11 cellular contexts compared by ENCODE assay signal in the genomic region with DNA sequence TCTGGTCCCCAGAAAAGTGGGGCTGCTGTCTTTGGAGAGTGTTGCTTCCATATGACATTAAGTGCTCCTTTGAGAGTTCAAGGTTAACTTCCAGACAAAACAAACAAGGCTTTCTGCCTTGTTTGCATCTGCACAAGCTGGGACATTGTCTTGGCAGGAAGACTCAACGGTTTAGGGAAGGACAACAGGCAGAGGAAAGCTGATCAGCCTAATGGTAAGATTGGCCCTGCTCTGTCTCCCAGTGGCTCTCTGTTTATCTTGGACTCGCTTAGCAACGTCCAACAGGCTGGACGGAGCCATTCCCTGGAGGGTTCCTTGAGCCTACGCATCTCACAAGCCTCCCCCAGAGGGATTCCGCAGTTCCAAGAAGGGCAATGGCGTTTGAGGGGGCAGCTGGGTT.
A peak's percentile ranks its signal among the peaks of the same experiment; 100 is the strongest.
DNase-seq lines count a peak whose midpoint lies in the region; ATAC-seq and TF ChIP-seq lines count a peak whose summit lies in the region.
"Had no signal": no experiment of that assay in that cellular context is flagged by ENCODE, and none has a peak within 500 bp of the region (broad histone marks: within the 10 kb centered on the region; RNA-seq: fewer than 3 reads in every experiment).

No MANE protein-coding gene starts in this region.

- TF ChIP-seq POLR2A in body of pancreas (IDR thresholded peaks at IDR 0.05) (no peak), sigmoid colon (IDR thresholded peaks at IDR 0.05) (no peak)

- H3K4me3 ChIP-seq in LNCaP clone FGC (ENCODE audit: low read depth, low read length) (no peak overlapping the region), body of pancreas (no peak overlapping the region), sigmoid colon (no peak overlapping the region)
- H3K4me3 ChIP-seq: lung had no signal

- TF ChIP-seq EP300 in sigmoid colon (IDR thresholded peaks at IDR 0.05): no peak

- intact Hi-C loops in body of pancreas (cut with DNase I): no loop called here
- intact Hi-C loops in sigmoid colon (cut with DNase I): no loop called here

- DNase-seq in LNCaP clone FGC (ENCODE audit: low read depth): peak; percentile 77
- peak; percentile 27 to 59 (median 36) for DNase-seq in body of pancreas
- peak; percentile 70 for DNase-seq in hepatic stellate cell (ENCODE audit: low spot score)
- DNase-seq in sigmoid colon: peak; percentile 62
- DNase-seq in NCI-H128 (lab: John Stamatoyannopoulos, UW; ENCODE audit: unreplicated experiment): no peak
- no peak for DNase-seq in pons (ENCODE audit: low spot score)
- no peak for DNase-seq in amygdala (lab: John Stamatoyannopoulos, UW)
- DNase-seq: amniotic stem cell had no signal

- H3K9me3 ChIP-seq in body of pancreas (no peaks in the 10 kb centered on the region), sigmoid colon (no peaks in the 10 kb centered on the region)

- no peaks in the 10 kb centered on the region for H3K36me3 ChIP-seq in body of pancreas (replicated peaks in 1 of 2; ENCODE audit: insufficient read depth in 1 of 2, low read depth in 2 of 2)
- H3K36me3 ChIP-seq in sigmoid colon: no peaks in the 10 kb centered on the region

- WGBS in body of pancreas, 2 donors: 54 to 59% methylated on average over 7 of the region's 7 CpGs
- WGBS in sigmoid colon, 2 donors: 78% methylated on average over 7 of the region's 7 CpGs

- no peaks in the 10 kb centered on the region for H3K27me3 ChIP-seq in body of pancreas
- H3K27me3 ChIP-seq in sigmoid colon: no peaks in the 10 kb centered on the region

- peaks cover 46% of the 10 kb centered on the region for H3K4me1 ChIP-seq in body of pancreas
- H3K4me1 ChIP-seq in sigmoid colon: peaks cover 0 to 14% (median 10%) of the 10 kb centered on the region in 4 donors

- peak; percentile 72 for ATAC-seq in body of pancreas
- no peak for ATAC-seq in GM19467 (IDR thresholded peaks at IDR 0.05; ENCODE audit: unreplicated experiment)

- no peak for TF ChIP-seq CTCF in LNCaP clone FGC (IDR thresholded peaks at IDR 0.05; ENCODE audit: control insufficient read depth, extremely low read depth, insufficient read depth)
- TF ChIP-seq CTCF in body of pancreas (IDR thresholded peaks at IDR 0.05): no peak
- TF ChIP-seq CTCF in sigmoid colon (IDR thresholded peaks at IDR 0.05): no peak

- H3K27ac ChIP-seq in body of pancreas (peak overlapping the region in 3 of 4 donors; percentile 2 to 21 (median 4)), sigmoid colon (peak overlapping the region in 1 of 4 donors; percentile 10)
- H3K27ac ChIP-seq: RWPE1 had no signal

Comparison
In these comparisons a context has a peak if more than half of its experiments do, and no peak if none do; other contexts are left out.
1. DNase-seq: peak in LNCaP clone FGC (single experiment), body of pancreas (4 of 4), hepatic stellate cell (single experiment) and sigmoid colon (single experiment); none in NCI-H128 (single experiment), pons (single experiment) and amygdala (0 of 56).